In genomic region chr16:87507351-87508069, GRCh38 we compare ENCODE assay signal across 1 cellular context.
TF ChIP-seq lines count a peak whose summit lies in the region.

No MANE protein-coding gene starts in this region.

TF ChIP-seq in GM23338, 12 proteins besides CTCF, POLR2A, EP300 and RAD21 (continued from another document):
- TF ChIP-seq ZNF462 (CRISPR knock-in tag; IDR thresholded peaks at IDR 0.05) (no peak), JUNB (IDR thresholded peaks at IDR 0.05; ENCODE audit: unreplicated experiment) (no peak)
TF ChIP-seq in GM23338: peak in this region for 0.
